ENCODE assay signal across 8 cellular contexts in genomic region chr18:35240664-35241522, GRCh38. TPM values are rescaled to one million over a fixed set of nuclear protein-coding genes. Genes with fewer than 3 reads are reported as not detected.
A peak's percentile ranks its signal among the peaks of the same experiment; 100 is the strongest.
DNase-seq lines count a peak whose midpoint lies in the region; ATAC-seq and TF ChIP-seq lines count a peak whose summit lies in the region.

TSS of gene ZNF397 (plus strand) at chr18:35241034. CDS start at chr18:35242471, 1,437 bp downstream.

- POLR2A ChIA-PET in AG04450 (lab: Yijun Ruan, JAX): interaction anchor here (0.6 to 1.5 kb wide), 6 partner anchors 26 to 349 kb away, joined by 3 to 12 read pairs (median 4); partner anchors contain the start of genes ZNF24 and ZSCAN30

- H3K4me3 ChIP-seq in AG04450 (ENCODE audit: low read depth, low read length): peak within 1 kb of the TSS; percentile 69

- peak within 1 kb of the TSS; percentile 96 for H3K27ac ChIP-seq in AG04450 (ENCODE audit: low read depth, low read length)

- ATAC-seq in GM18909 (IDR thresholded peaks at IDR 0.05; ENCODE audit: poor library complexity, unreplicated experiment) (peak; percentile 99), HG03175 (IDR thresholded peaks at IDR 0.05; ENCODE audit: unreplicated experiment) (peak; percentile 99)

- H3K27me3 ChIP-seq in AG04450 (ENCODE audit: control insufficient read depth, insufficient read depth, low read length): no peaks in the 10 kb centered on the region

- CTCF ChIA-PET in AG04450 (lab: Charles Lee): interaction anchor here (0.6 to 2.7 kb wide), 4 partner anchors 10 to 576 kb away, joined by 3 to 26 read pairs (median 10); no protein-coding TSS in a partner anchor

- peak; percentile 87 for DNase-seq in AG04450 (ENCODE audit: low read depth, low spot score)
- peak; percentile 87 for DNase-seq in NCI-H226
- peak; percentile 82 to 91 (median 90) for DNase-seq in activated CD4-positive, CD25-positive, alpha-beta regulatory T cell (lab: John Stamatoyannopoulos, UW)
- DNase-seq in central memory CD4-positive, alpha-beta T cell: peak; percentile 91
- peak; percentile 97 for DNase-seq in iris pigment epithelial cell (ENCODE audit: low read depth)
- peak; percentile 91 to 96 for DNase-seq in stimulated activated CD4-positive, alpha-beta T cell treated with anti-CD3 and anti-CD28 coated beads, Interleukin-12 subunit alpha, Interleukin-12 subunit beta, amount 100 ng/mL, for 24 hours (ENCODE audit: low read depth in 2 of 2)

- peaks cover 10% of the 10 kb centered on the region; the same call in 1 of the 2 replicates for H3K9me3 ChIP-seq in AG04450 (ENCODE audit: control insufficient read depth, insufficient read depth, low read length)

- no peak for TF ChIP-seq CTCF in AG04450 (IDR thresholded peaks at IDR 0.05; ENCODE audit: low read depth, low read length)

RNA-seq across cellular contexts. Expression of gene ZNF397, which starts in this region (rescaled TPM):
- 9.7 and 11.0 TPM in 2 replicates for polyA plus RNA-seq in AG04450 (2011; rRNA removed)
- polyA minus RNA-seq in AG04450 (2011; rRNA and poly(A)+ RNA removed): 13.5 and 15.1 TPM in 2 replicates

Comparison
In these comparisons a context has a peak if more than half of its experiments do, and no peak if none do; other contexts are left out.
1. Peak in every context shown above with its lines: DNase-seq, ATAC-seq, H3K4me3 ChIP-seq and H3K27ac ChIP-seq.